ENCODE assay signal across 23 cellular contexts in the genomic region with DNA sequence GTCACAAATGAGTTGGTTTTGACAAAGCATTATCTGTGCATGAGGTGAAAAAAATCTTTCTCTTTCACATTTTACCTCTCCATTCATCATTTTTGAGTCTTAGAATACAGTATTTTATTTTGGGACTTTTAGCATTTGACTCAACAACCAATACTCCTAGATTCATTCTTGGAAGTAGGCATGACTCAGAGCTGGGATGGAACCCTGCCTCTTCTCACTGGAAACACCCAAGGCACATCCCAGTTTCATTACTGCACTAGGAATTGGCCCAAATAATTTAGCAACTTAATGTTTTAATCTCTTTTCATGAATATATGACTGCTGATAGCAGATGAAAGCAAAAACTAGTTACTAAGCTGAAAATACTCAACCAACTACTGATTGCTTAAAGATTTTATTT. TPM values are rescaled to one million over a fixed set of nuclear protein-coding genes. Genes with fewer than 3 reads are reported as not detected.
"Had no signal": no experiment of that assay in that cellular context is flagged by ENCODE, and none has a peak within 500 bp of the region (broad histone marks: within the 10 kb centered on the region; RNA-seq: fewer than 3 reads in every experiment).

No MANE protein-coding gene starts in this region.

- H3K4me1 ChIP-seq: parathyroid adenoma, prostate gland had no signal

- H3K9me3 ChIP-seq: heart left ventricle, left ventricle myocardium inferior, prostate gland, testis, tibial nerve had no signal

- H3K9ac ChIP-seq: parathyroid adenoma had no signal

- H2AFZ ChIP-seq: parathyroid adenoma had no signal

- H3K79me2 ChIP-seq: parathyroid adenoma had no signal

- DNase-seq: cortex of kidney; dorsolateral prefrontal cortex; effector CD8-positive, alpha-beta T cell; foreskin melanocyte; heart left ventricle; hypothalamus; kidney glomerular epithelial cell; left ventricle myocardium inferior; mesenchymal stem cell; midbrain; naive B cell; occipital lobe; small intestine; stimulated activated CD4-positive, alpha-beta T cell treated with anti-CD3 and anti-CD28 coated beads, Interleukin-4, amount 100 ng/mL, for 1 hour; stimulated activated CD8-positive, alpha-beta memory T cell treated with anti-CD3 and anti-CD28 coated beads, Interleukin-4, amount 100 ng/mL, for 48 hours; testis had no signal

- ATAC-seq: esophagus mucosa; heart left ventricle; stimulated activated effector memory CD8-positive, alpha-beta T cell treated with anti-CD3 and anti-CD28 coated beads, Interleukin-12 subunit alpha, Interleukin-12 subunit beta, amount 100 ng/mL, for 72 hours had no signal

- H3K36me3 ChIP-seq: heart left ventricle, left ventricle myocardium inferior, prostate gland, tibial nerve had no signal

- H3K27ac ChIP-seq: dorsolateral prefrontal cortex, left ventricle myocardium inferior, parathyroid adenoma, prostate gland had no signal

- H3K27me3 ChIP-seq: testis had no signal

- H3K4me3 ChIP-seq: dorsolateral prefrontal cortex, heart left ventricle, left ventricle myocardium inferior, lung, prostate gland, testis, tibial nerve had no signal

RNA-seq across cellular contexts. Expression of a gene that starts 3.3 kb away (rescaled TPM):
- total RNA-seq: glomerular endothelial cell had no signal
- polyA plus RNA-seq: heart left ventricle had no signal
